11 cellular contexts compared by ENCODE assay signal in genomic region chr18:25830787-25831186, GRCh38.
DNase-seq lines count a peak whose midpoint lies in the region; ATAC-seq and TF ChIP-seq lines count a peak whose summit lies in the region.
"Had no signal": no experiment of that assay in that cellular context is flagged by ENCODE, and none has a peak within 500 bp of the region (broad histone marks: within the 10 kb centered on the region; RNA-seq: fewer than 3 reads in every experiment).

No MANE protein-coding gene starts in this region.

- H3K9me3 ChIP-seq in aorta (ENCODE audit: control insufficient read depth, low read length) (no peaks in the 10 kb centered on the region), suprapubic skin (no peaks in the 10 kb centered on the region), HAP-1 (no peaks in the 10 kb centered on the region)

- no peak for TF ChIP-seq EP300 in suprapubic skin (IDR thresholded peaks at IDR 0.05)

- DNase-seq in Right ventricle myocardium inferior (ENCODE audit: missing footprints) (no peak), cardiac septum (ENCODE audit: low spot score) (no peak), fibroblast of peridontal ligament (ENCODE audit: extremely low read depth) (peak; percentile 77), midbrain (lab: John Stamatoyannopoulos, UW) (peak; percentile 3), aorta (peak in 1 of 2 donors; percentile 67), suprapubic skin (ENCODE audit: low spot score in 2 of 2) (no peak), HAP-1 (ENCODE audit: low spot score in 2 of 2) (no peak)
- no peak for DNase-seq in activated T-cell treated with anti-CD3 and anti-CD28 coated beads, Interleukin-2, amount 50 U/mL, for 1 hour
- DNase-seq: activated CD8-positive, alpha-beta memory T cell treated with anti-CD3 and anti-CD28 coated beads, Interleukin-2, amount 50 U/mL, for 48 hours; NCI-H2029 treated with DMSO at 0.1 percent for 48 hours; PC-3 had no signal

- H3K4me3 ChIP-seq in aorta (ENCODE audit: low read length in 2 of 2) (no peak overlapping the region), suprapubic skin (no peak overlapping the region), HAP-1 (no peak overlapping the region)

- H3K36me3 ChIP-seq in aorta (ENCODE audit: control insufficient read depth in 1 of 2, insufficient read depth in 2 of 2, low read length in 1 of 2) (no peaks in the 10 kb centered on the region), suprapubic skin (no peaks in the 10 kb centered on the region), HAP-1 (replicated peaks) (no peaks in the 10 kb centered on the region)

- WGBS in aorta, 2 donors: 24 to 28% methylated on average over 2 of the region's 2 CpGs
- WGBS in suprapubic skin: 69% methylated on average over 2 of the region's 2 CpGs

- H3K27ac ChIP-seq in aorta (ENCODE audit: low read depth in 1 of 2, low read length in 2 of 2) (no peak overlapping the region), suprapubic skin (no peak overlapping the region)

- TF ChIP-seq POLR2A in suprapubic skin (IDR thresholded peaks at IDR 0.05): no peak

- no peaks in the 10 kb centered on the region for H3K27me3 ChIP-seq in aorta (ENCODE audit: control insufficient read depth in 1 of 2, insufficient read depth in 2 of 2, low read length in 1 of 2)
- H3K27me3 ChIP-seq in suprapubic skin: no peaks in the 10 kb centered on the region
- no peaks in the 10 kb centered on the region for H3K27me3 ChIP-seq in HAP-1 (ENCODE audit: low read depth)

- ATAC-seq in Right ventricle myocardium inferior (peak; percentile 92), aorta (ENCODE audit: low FRiP score) (peak; percentile 84)
- ATAC-seq: PC-3 had no signal

- in situ Hi-C loops in HAP-1 (cut with MboI; ENCODE audit: low sequenced_read_pairs): no loop called here

- H3K4me1 ChIP-seq in aorta (ENCODE audit: control insufficient read depth in 1 of 2, insufficient read depth in 2 of 2, low read length in 2 of 2): no peaks in the 10 kb centered on the region
- peaks cover 16% of the 10 kb centered on the region for H3K4me1 ChIP-seq in suprapubic skin
- peaks cover 14% of the 10 kb centered on the region for H3K4me1 ChIP-seq in HAP-1

- intact Hi-C loops in Right ventricle myocardium inferior (cut with DNase I) (loop anchor here (10.0 kb wide), 1 partner anchor 476 kb away; the partner anchor contains the start of gene ZNF521), cardiac septum (cut with DNase I) (no loop called here), aorta (cut with DNase I) (no loop called here)

- TF ChIP-seq CTCF in suprapubic skin (IDR thresholded peaks at IDR 0.05): no peak

Comparison
In these comparisons a context has a peak if more than half of its experiments do, and no peak if none do; other contexts are left out.
1. DNase-seq: peak in fibroblast of peridontal ligament (single experiment) and midbrain (single experiment); none in Right ventricle myocardium inferior (single experiment), cardiac septum (single experiment), suprapubic skin (0 of 2), activated T-cell treated with anti-CD3 and anti-CD28 coated beads, Interleukin-2, amount 50 U/mL, for 1 hour (single experiment) and HAP-1 (0 of 2).